In the genomic region with DNA sequence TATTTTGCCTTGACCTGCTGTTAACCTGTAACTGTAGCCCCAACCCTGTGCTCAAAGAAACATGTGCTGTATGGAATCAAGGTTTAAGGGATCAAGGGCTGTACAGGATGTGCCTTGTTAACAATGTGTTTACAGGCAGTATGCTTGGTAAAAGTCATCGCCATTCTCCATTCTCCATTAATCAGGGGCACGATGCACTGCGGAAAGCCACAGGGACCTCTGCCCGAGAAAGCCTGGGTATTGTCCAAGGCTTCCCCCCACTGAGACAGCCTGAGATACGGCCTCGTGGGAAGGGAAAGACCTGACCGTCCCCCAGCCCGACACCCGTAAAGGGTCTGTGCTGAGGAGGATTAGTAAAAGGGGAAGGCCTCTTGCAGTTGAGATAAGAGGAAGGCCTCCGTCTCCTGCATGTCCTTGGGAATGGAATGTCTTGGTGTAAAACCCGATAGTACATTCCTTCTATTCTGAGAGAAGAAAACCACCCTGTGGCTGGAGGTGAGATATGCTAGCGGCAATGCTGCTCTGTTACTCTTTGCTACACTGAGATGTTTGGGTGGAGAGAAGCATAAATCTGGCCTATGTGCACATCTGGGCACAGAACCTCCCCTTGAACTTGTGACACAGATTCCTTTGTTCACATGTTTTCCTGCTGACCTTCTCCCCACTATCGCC, we compare ENCODE assay signal across 1 cellular context.
TF ChIP-seq lines count a peak whose summit lies in the region.

No MANE protein-coding gene starts in this region.

TF ChIP-seq in HepG2, 621 proteins besides CTCF, POLR2A, EP300 and RAD21 (continued from another document):
- TF ChIP-seq, protein P1, sequence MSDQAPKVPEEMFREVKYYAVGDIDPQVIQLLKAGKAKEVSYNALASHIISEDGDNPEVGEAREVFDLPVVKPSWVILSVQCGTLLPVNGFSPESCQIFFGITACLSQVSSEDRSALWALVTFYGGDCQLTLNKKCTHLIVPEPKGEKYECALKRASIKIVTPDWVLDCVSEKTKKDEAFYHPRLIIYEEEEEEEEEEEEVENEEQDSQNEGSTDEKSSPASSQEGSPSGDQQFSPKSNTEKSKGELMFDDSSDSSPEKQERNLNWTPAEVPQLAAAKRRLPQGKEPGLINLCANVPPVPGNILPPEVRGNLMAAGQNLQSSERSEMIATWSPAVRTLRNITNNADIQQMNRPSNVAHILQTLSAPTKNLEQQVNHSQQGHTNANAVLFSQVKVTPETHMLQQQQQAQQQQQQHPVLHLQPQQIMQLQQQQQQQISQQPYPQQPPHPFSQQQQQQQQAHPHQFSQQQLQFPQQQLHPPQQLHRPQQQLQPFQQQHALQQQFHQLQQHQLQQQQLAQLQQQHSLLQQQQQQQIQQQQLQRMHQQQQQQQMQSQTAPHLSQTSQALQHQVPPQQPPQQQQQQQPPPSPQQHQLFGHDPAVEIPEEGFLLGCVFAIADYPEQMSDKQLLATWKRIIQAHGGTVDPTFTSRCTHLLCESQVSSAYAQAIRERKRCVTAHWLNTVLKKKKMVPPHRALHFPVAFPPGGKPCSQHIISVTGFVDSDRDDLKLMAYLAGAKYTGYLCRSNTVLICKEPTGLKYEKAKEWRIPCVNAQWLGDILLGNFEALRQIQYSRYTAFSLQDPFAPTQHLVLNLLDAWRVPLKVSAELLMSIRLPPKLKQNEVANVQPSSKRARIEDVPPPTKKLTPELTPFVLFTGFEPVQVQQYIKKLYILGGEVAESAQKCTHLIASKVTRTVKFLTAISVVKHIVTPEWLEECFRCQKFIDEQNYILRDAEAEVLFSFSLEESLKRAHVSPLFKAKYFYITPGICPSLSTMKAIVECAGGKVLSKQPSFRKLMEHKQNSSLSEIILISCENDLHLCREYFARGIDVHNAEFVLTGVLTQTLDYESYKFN (CRISPR knock-in tag; conservative IDR thresholded peaks at IDR 0.05) = peak; percentile 14; the same call in 1 of the 2 replicates
